ENCODE assay signal across 8 cellular contexts in the genomic region with DNA sequence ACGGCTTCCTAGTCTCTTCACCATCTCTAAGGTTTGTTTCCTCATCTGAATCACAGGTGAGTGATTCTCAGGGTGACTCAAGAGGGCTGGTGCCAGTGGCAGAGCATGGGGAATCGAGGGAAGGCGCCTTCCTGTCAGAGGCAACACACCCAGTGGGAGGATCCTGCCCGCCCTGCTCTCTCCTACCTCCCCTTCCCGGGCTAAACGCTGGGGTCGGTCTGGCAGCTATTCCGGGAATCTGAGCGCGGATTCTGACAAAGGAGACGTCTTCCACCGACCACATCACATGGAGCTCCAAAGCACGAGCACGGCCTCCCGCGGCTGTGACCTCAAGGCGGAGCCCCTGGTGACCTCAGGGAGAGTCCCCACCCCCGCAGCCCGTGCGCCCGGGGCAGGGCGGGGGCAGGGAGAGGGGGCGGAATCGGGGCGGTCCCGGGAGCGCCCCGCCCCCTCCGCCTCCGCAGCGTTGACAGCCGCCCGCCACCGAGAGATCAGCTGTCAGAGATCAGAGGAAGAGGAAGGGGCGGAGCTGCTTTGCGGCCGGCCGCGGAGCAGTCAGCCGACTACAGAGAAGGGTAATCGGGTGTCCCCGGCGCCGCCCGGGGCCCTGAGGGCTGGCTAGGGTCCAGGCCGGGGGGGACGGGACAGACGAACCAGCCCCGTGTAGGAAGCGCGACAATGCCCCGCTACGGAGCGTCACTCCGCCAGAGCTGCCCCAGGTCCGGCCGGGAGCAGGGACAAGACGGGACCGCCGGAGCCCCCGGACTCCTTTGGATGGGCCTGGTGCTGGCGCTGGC.
DNase-seq lines count a peak whose midpoint lies in the region; ATAC-seq lines count a peak whose summit lies in the region.

A gene (plus strand): TSS at position 554 of the 797 bp plus-strand sequence. CDS start 125 bp downstream, at position 679.

- peak; percentile 94 for DNase-seq in AG08395 (ENCODE audit: low spot score)
- peak; percentile 82 for DNase-seq in NCI-H2196 treated with DMSO at 0.1 percent for 48 hours (lab: John Stamatoyannopoulos, UW; ENCODE audit: unreplicated experiment)
- peak; percentile 86 to 90 (median 90) for DNase-seq in activated CD4-positive, CD25-positive, alpha-beta regulatory T cell (lab: John Stamatoyannopoulos, UW)
- peak; percentile 45 to 97 (median 91) for DNase-seq in caudate nucleus (lab: John Stamatoyannopoulos, UW)
- peak; percentile 87 for DNase-seq in inferior parietal cortex (ENCODE audit: extremely low spot score)
- peak; percentile 86 for DNase-seq in smooth muscle cell of the brain vasculature (ENCODE audit: low read depth, low spot score)

- ATAC-seq in GM18907 (IDR thresholded peaks at IDR 0.05; ENCODE audit: unreplicated experiment) (peak; percentile 96), HG03139 (IDR thresholded peaks at IDR 0.05; ENCODE audit: unreplicated experiment) (peak; percentile 97)

- H3K27ac ChIP-seq in caudate nucleus (ENCODE audit: low read depth, low read length) = peak within 1 kb of the TSS; percentile 97

Comparison
In these comparisons a context has a peak if more than half of its experiments do, and no peak if none do; other contexts are left out.
1. Peak in every context shown above with its lines: DNase-seq, ATAC-seq and H3K27ac ChIP-seq.